10 cellular contexts compared by ENCODE assay signal in genomic region chr6:711925-712324, GRCh38. TPM values are rescaled to one million over a fixed set of nuclear protein-coding genes. Genes with fewer than 3 reads are reported as not detected.
DNase-seq lines count a peak whose midpoint lies in the region; ATAC-seq and TF ChIP-seq lines count a peak whose summit lies in the region.
"Had no signal": no experiment of that assay in that cellular context is flagged by ENCODE, and none has a peak within 500 bp of the region (broad histone marks: within the 10 kb centered on the region; RNA-seq: fewer than 3 reads in every experiment).

No MANE protein-coding gene starts in this region.

- peak overlapping the region in 7 of 8 donors; percentile 95 to 100 (median 99) for H3K4me3 Mint-ChIP-seq in naive B cell

- peaks cover 0 to 10% (median 8%) of the 10 kb centered on the region in 3 donors for H3K27me3 Mint-ChIP-seq in naive B cell

- H3K79me2 ChIP-seq in MM.1S (ENCODE audit: low read length), result no peaks in the 10 kb centered on the region

- no peaks in the 10 kb centered on the region for H3K36me3 ChIP-seq in MM.1S (replicated peaks; ENCODE audit: insufficient read depth, low read length)
- H3K36me3 ChIP-seq: neutrophil had no signal

- TF ChIP-seq CTCF in MM.1S (IDR thresholded peaks at IDR 0.05; ENCODE audit: low read length) (no peak), choroid plexus epithelial cell (conservative IDR thresholded peaks at IDR 0.05; ENCODE audit: low read depth, low read length) (no peak)

- peak; percentile 6 for DNase-seq in CD1c-positive myeloid dendritic cell (ENCODE audit: extremely low spot score)
- no peak for DNase-seq in MM.1S
- DNase-seq in choroid plexus epithelial cell (ENCODE audit: low read depth), result no peak
- no peak for DNase-seq in naive B cell
- no peak for DNase-seq in ACHN
- DNase-seq in cortex of kidney (lab: John Stamatoyannopoulos, UW), result no peak
- no peak for DNase-seq in activated effector memory CD4-positive, alpha-beta T cell treated with anti-CD3 and anti-CD28 coated beads, Interleukin-2, amount 50 U/mL, for 16 hours
- DNase-seq: T1000 had no signal

- H3K4me3 ChIP-seq in MM.1S (ENCODE audit: low read length) (peak overlapping the region; percentile 83), choroid plexus epithelial cell (ENCODE audit: low read depth, low read length) (peak overlapping the region; percentile 82)

- H3K4me1 Mint-ChIP-seq in naive B cell, result peaks cover 15 to 22% (median 17%) of the 10 kb centered on the region in 3 donors

- peaks cover 20% of the 10 kb centered on the region for H3F3A ChIP-seq in MM.1S (ENCODE audit: insufficient read depth, low read length)

- peak overlapping the region; percentile 93 for H2AFZ ChIP-seq in MM.1S (ENCODE audit: low read length)

- H3K9me3 Mint-ChIP-seq in naive B cell, result peaks cover 0 to 3% (median 0%) of the 10 kb centered on the region in 7 donors

- H3K36me3 Mint-ChIP-seq in naive B cell, result peaks cover 0 to 4% of the 10 kb centered on the region in 2 donors

- peaks cover 5% of the 10 kb centered on the region; the same call in 1 of the 2 replicates for H3K4me1 ChIP-seq in MM.1S (ENCODE audit: low read length)

- H3K27ac ChIP-seq in MM.1S (ENCODE audit: low read length), result peak overlapping the region; percentile 95
- H3K27ac ChIP-seq: neutrophil had no signal

- ATAC-seq in naive B cell (ENCODE audit: low read depth in 2 of 2) (no peak), HG03342 (IDR thresholded peaks at IDR 0.05; ENCODE audit: unreplicated experiment) (no peak)

- in situ Hi-C loops in ACHN (cut with HindIII; ENCODE audit: low pct_ligation_motif_present, low pct_unique_long_range_greater_than_20kb, low sequenced_read_pairs), result no loop called here

- no peaks in the 10 kb centered on the region for H3K9me2 ChIP-seq in MM.1S (replicated peaks; ENCODE audit: insufficient read depth, low read length)

- H3K4me2 ChIP-seq in MM.1S (ENCODE audit: low read depth, low read length), result peak overlapping the region; percentile 95

- H3K9me3 ChIP-seq in MM.1S (replicated peaks; ENCODE audit: insufficient read depth, low read length), result no peaks in the 10 kb centered on the region
- H3K9me3 ChIP-seq: neutrophil had no signal

- no peaks in the 10 kb centered on the region for H3K27me3 ChIP-seq in MM.1S (replicated peaks; ENCODE audit: insufficient read depth, low read length)

- H3K9ac ChIP-seq in MM.1S (ENCODE audit: low read length), result peak overlapping the region; percentile 83

- H3K27ac Mint-ChIP-seq in naive B cell, result peak overlapping the region; percentile 96 to 99 (median 99)

- no peaks in the 10 kb centered on the region for H4K20me1 ChIP-seq in MM.1S (ENCODE audit: insufficient read depth, low read length)

RNA-seq across cellular contexts. Expression of gene EXOC2, which starts 19.0 kb away (rescaled TPM):
- 10 to 100 TPM; 18.0 to 34.8 (median 28.6) TPM for polyA plus RNA-seq in naive B cell (ENCODE audit: low read depth in 6 of 6)

RNA-seq across cellular contexts. Expression of gene HUS1B, which starts 55.0 kb away (rescaled TPM):
- 1 to 10 TPM in 4 of 6 donors, not detected in 2; 1.7 to 2.2 (median 2.0) TPM for polyA plus RNA-seq in naive B cell (ENCODE audit: low read depth in 6 of 6)
